In the genomic region with DNA sequence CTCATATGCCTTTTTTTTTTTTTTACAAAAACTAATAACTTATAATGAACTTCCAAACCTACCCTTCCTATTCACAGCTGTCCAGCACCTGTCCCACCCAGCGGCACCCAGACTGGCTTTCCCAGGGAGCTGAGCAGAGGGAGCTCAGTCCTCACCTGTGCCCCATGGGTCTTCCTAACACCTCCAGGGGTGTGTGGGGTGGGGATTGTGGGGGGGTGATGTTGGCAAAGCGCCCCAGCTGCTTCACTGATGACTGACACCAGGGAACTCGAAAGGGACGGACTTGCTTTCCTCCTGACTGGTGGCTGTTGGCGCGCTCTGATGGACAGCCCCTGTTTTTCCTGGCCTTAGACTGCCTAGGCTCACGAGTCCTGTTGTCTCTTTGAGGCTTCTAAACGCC, we compare ENCODE assay signal across 19 cellular contexts. TPM values are rescaled to one million over a fixed set of nuclear protein-coding genes. Genes with fewer than 3 reads are reported as not detected.
DNase-seq lines count a peak whose midpoint lies in the region; ATAC-seq and TF ChIP-seq lines count a peak whose summit lies in the region.
"Had no signal": no experiment of that assay in that cellular context is flagged by ENCODE, and none has a peak within 500 bp of the region (broad histone marks: within the 10 kb centered on the region; RNA-seq: fewer than 3 reads in every experiment).

No MANE protein-coding gene starts in this region.

- H3K4me2 ChIP-seq in GM23338, result no peak overlapping the region
- H3K4me2 ChIP-seq: KMS-11, SK-N-SH had no signal

- no peak overlapping the region for H3K27ac Mint-ChIP-seq in activated T-cell treated with anti-CD3 and anti-CD28 coated beads, Interleukin-2, amount 50 U/mL, for 24 hours
- H3K27ac Mint-ChIP-seq in GM23338, result no peak overlapping the region
- H3K27ac Mint-ChIP-seq: B cell; CD8-positive, alpha-beta T cell had no signal

- 77 to 85% (median 81%) methylated on average over 8 of the region's 8 CpGs for WGBS in stomach, 5 donors

- no peak for TF ChIP-seq POLR2A in stomach (IDR thresholded peaks at IDR 0.05)

- H3K36me3 Mint-ChIP-seq in activated T-cell treated with anti-CD3 and anti-CD28 coated beads, Interleukin-2, amount 50 U/mL, for 24 hours (ENCODE audit: low read depth), result no peaks in the 10 kb centered on the region
- no peaks in the 10 kb centered on the region for H3K36me3 Mint-ChIP-seq in GM23338 (ENCODE audit: low read depth)
- H3K36me3 Mint-ChIP-seq: CD8-positive, alpha-beta T cell had no signal

- no peaks in the 10 kb centered on the region for H3K9me3 Mint-ChIP-seq in activated T-cell treated with anti-CD3 and anti-CD28 coated beads, Interleukin-2, amount 50 U/mL, for 24 hours
- no peaks in the 10 kb centered on the region for H3K9me3 Mint-ChIP-seq in GM23338

- peaks cover 2% of the 10 kb centered on the region for H3K27me3 Mint-ChIP-seq in activated T-cell treated with anti-CD3 and anti-CD28 coated beads, Interleukin-2, amount 50 U/mL, for 24 hours
- peaks cover 10% of the 10 kb centered on the region for H3K27me3 Mint-ChIP-seq in GM23338 (ENCODE audit: insufficient read depth, low read depth, poor library complexity)

- no peak overlapping the region for H3K4me3 Mint-ChIP-seq in activated T-cell treated with anti-CD3 and anti-CD28 coated beads, Interleukin-2, amount 50 U/mL, for 24 hours
- no peak overlapping the region for H3K4me3 Mint-ChIP-seq in GM23338
- H3K4me3 Mint-ChIP-seq: B cell; CD8-positive, alpha-beta T cell had no signal

- no peaks in the 10 kb centered on the region for H3K9me2 ChIP-seq in GM23338 (ENCODE audit: insufficient read depth)
- H3K9me2 ChIP-seq: SK-N-SH had no signal

- TF ChIP-seq EP300 in stomach (IDR thresholded peaks at IDR 0.05), result no peak

- H3K79me2 ChIP-seq in GM23338 (replicated peaks; ENCODE audit: insufficient read depth), result no peaks in the 10 kb centered on the region

- H4K20me1 ChIP-seq in GM23338 (replicated peaks; ENCODE audit: insufficient read depth), result no peaks in the 10 kb centered on the region

- peaks cover 21% of the 10 kb centered on the region for H3K4me1 Mint-ChIP-seq in activated T-cell treated with anti-CD3 and anti-CD28 coated beads, Interleukin-2, amount 50 U/mL, for 24 hours (ENCODE audit: low read depth)
- peaks cover 12% of the 10 kb centered on the region for H3K4me1 Mint-ChIP-seq in GM23338

- DNase-seq in activated T-cell treated with anti-CD3 and anti-CD28 coated beads, Interleukin-2, amount 50 U/mL, for 24 hours, result peak; percentile 22
- DNase-seq in activated T-cell treated with anti-CD3 and anti-CD28 coated beads, Interleukin-2, amount 50 U/mL, for 1 hour, result no peak
- peak; percentile 46 for DNase-seq in islet precursor cell
- DNase-seq in stomach, result no peak
- no peak for DNase-seq in GM23338 (ENCODE audit: low spot score)
- no peak for DNase-seq in DMS53 treated with DMSO at 0.1 percent for 48 hours (lab: John Stamatoyannopoulos, UW; ENCODE audit: unreplicated experiment)
- DNase-seq: DMS 273 treated with DMSO at 0.1 percent for 48 hours, GF-D8, MM.1S, NCI-H226, NCI-H510A, SK-N-SH had no signal

- H3K27ac ChIP-seq in VCaP (peak overlapping the region; percentile 5; the same call in 1 of the 2 replicates), stomach (peak overlapping the region in 3 of 5 donors; percentile 18 to 64 (median 18)), GM23338 (ENCODE audit: low read depth) (no peak overlapping the region)
- H3K27ac ChIP-seq: 22Rv1, C4-2B, KMS-11 had no signal

- no peaks in the 10 kb centered on the region for H3K9me3 ChIP-seq in stomach
- H3K9me3 ChIP-seq: SK-N-SH had no signal

- H3F3A ChIP-seq in GM23338 (replicated peaks; ENCODE audit: low read depth), result no peaks in the 10 kb centered on the region

- H3K4me3 ChIP-seq in stomach (no peak overlapping the region), GM23338 (no peak overlapping the region)

- peaks cover 0 to 13% (median 3%) of the 10 kb centered on the region in 4 donors for H3K4me1 ChIP-seq in stomach
- H3K4me1 ChIP-seq in GM23338 (ENCODE audit: insufficient read depth), result no peaks in the 10 kb centered on the region; the same call in 1 of the 2 replicates

- H3K36me3 ChIP-seq in stomach, result no peaks in the 10 kb centered on the region
- no peaks in the 10 kb centered on the region for H3K36me3 ChIP-seq in GM23338 (ENCODE audit: insufficient read depth)

- intact Hi-C loops in stomach (cut with DNase I; ENCODE audit: low total_unique reads), result no loop called here

- H3K27me3 ChIP-seq in stomach (no peaks in the 10 kb centered on the region), GM23338 (ENCODE audit: insufficient read depth) (no peaks in the 10 kb centered on the region)

- no peak overlapping the region for H2AFZ ChIP-seq in GM23338

- no peak for ATAC-seq in HG02642 (IDR thresholded peaks at IDR 0.05; ENCODE audit: poor library complexity, unreplicated experiment)
- ATAC-seq in GM23338, result no peak
- ATAC-seq: CD8-positive, alpha-beta T cell had no signal

- TF ChIP-seq CTCF in VCaP (conservative IDR thresholded peaks at IDR 0.05) (no peak), stomach (IDR thresholded peaks at IDR 0.05) (no peak), GM23338 (conservative IDR thresholded peaks at IDR 0.05; ENCODE audit: low read depth in 2 of 2) (no peak)

TF ChIP-seq in GM23338, 12 proteins besides CTCF, POLR2A, EP300 and RAD21:
- TF ChIP-seq, protein P1, sequence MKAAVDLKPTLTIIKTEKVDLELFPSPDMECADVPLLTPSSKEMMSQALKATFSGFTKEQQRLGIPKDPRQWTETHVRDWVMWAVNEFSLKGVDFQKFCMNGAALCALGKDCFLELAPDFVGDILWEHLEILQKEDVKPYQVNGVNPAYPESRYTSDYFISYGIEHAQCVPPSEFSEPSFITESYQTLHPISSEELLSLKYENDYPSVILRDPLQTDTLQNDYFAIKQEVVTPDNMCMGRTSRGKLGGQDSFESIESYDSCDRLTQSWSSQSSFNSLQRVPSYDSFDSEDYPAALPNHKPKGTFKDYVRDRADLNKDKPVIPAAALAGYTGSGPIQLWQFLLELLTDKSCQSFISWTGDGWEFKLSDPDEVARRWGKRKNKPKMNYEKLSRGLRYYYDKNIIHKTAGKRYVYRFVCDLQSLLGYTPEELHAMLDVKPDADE (IDR thresholded peaks at IDR 0.05), result no peak
- TF ChIP-seq, protein P2, sequence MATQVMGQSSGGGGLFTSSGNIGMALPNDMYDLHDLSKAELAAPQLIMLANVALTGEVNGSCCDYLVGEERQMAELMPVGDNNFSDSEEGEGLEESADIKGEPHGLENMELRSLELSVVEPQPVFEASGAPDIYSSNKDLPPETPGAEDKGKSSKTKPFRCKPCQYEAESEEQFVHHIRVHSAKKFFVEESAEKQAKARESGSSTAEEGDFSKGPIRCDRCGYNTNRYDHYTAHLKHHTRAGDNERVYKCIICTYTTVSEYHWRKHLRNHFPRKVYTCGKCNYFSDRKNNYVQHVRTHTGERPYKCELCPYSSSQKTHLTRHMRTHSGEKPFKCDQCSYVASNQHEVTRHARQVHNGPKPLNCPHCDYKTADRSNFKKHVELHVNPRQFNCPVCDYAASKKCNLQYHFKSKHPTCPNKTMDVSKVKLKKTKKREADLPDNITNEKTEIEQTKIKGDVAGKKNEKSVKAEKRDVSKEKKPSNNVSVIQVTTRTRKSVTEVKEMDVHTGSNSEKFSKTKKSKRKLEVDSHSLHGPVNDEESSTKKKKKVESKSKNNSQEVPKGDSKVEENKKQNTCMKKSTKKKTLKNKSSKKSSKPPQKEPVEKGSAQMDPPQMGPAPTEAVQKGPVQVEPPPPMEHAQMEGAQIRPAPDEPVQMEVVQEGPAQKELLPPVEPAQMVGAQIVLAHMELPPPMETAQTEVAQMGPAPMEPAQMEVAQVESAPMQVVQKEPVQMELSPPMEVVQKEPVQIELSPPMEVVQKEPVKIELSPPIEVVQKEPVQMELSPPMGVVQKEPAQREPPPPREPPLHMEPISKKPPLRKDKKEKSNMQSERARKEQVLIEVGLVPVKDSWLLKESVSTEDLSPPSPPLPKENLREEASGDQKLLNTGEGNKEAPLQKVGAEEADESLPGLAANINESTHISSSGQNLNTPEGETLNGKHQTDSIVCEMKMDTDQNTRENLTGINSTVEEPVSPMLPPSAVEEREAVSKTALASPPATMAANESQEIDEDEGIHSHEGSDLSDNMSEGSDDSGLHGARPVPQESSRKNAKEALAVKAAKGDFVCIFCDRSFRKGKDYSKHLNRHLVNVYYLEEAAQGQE (IDR thresholded peaks at IDR 0.05; ENCODE audit: unreplicated experiment), result no peak
TF ChIP-seq in GM23338: peak in this region for 0.

RNA-seq across cellular contexts. Expression of a gene that starts 14.2 kb away (rescaled TPM):
- total RNA-seq in stomach, result 10 to 100 TPM; 11.7 to 41.4 (median 25.4) TPM
- polyA plus RNA-seq in stomach, result 1 to 10 TPM; 4.7 to 6.3 (median 6.0) TPM
- 5.6 and 8.4 TPM in 2 replicates for total RNA-seq in GM23338 (2014; rRNA removed; shearing (Covaris generic))
- polyA plus RNA-seq in GM23338 (2016; fragmentation: Nextera tagmentation; extraction: Ambion mirVana), result 2.5 and 2.8 TPM in 2 replicates

Comparison
In these comparisons a context has a peak if more than half of its experiments do, and no peak if none do; other contexts are left out.
1. DNase-seq: peak in activated T-cell treated with anti-CD3 and anti-CD28 coated beads, Interleukin-2, amount 50 U/mL, for 24 hours (single experiment) and islet precursor cell (single experiment); none in activated T-cell treated with anti-CD3 and anti-CD28 coated beads, Interleukin-2, amount 50 U/mL, for 1 hour (single experiment), stomach (single experiment), GM23338 (single experiment) and DMS53 treated with DMSO at 0.1 percent for 48 hours (single experiment).